In the genomic region with DNA sequence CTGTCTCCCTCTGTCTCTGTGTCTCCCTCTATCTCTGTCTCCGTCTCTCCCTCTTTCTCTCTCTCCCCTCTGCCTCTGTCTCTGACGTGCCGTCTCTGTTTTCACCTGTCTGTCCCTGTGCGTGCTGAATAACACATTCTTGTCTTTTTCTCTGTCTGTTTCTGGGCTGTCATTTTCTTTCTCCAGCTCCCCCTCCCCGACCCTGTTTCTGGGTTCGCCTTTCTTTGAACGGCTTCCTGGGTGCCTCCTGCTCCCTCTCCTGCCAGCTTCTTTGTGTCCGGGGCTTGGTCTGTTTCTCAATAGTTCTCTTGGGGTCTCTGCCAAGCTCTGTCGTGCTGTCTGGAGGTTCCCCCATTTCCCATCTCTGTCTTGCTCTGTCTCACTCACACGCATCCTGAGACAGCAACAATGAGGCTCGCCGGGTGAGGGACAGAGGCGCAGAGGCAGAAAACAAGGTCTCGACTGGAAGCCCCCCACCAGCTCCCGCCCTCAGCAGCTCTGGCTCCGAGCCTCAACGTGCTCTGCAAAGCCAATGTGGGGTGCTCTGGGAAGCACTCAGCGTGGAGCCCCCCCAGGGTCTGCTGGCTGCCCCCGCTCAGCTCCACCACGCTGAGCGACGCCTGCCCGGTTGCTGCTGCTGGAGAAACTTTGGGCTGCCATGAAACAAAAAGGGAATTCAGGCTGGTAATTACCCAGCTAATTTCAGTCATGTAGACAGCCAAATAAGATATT, we compare ENCODE assay signal across 22 cellular contexts. TPM values are rescaled to one million over a fixed set of nuclear protein-coding genes. Genes with fewer than 3 reads are reported as not detected.
DNase-seq lines count a peak whose midpoint lies in the region; ATAC-seq and TF ChIP-seq lines count a peak whose summit lies in the region.
"Had no signal": no experiment of that assay in that cellular context is flagged by ENCODE, and none has a peak within 500 bp of the region (broad histone marks: within the 10 kb centered on the region; RNA-seq: fewer than 3 reads in every experiment).

No MANE protein-coding gene starts in this region.

- H4K20me1 ChIP-seq in BLaER1 (peaks cover 39% of the 10 kb centered on the region), osteoblast (ENCODE audit: insufficient read depth, low read length) (no peaks in the 10 kb centered on the region), smooth muscle cell (ENCODE audit: low read depth) (no peaks in the 10 kb centered on the region)

- no peak overlapping the region for H3K27ac Mint-ChIP-seq in glutamatergic neuron (ENCODE audit: unreplicated experiment)
- H3K27ac Mint-ChIP-seq: CD14-positive monocyte had no signal

- no peak for ATAC-seq in GM21528 (IDR thresholded peaks at IDR 0.05; ENCODE audit: low FRiP score, unreplicated experiment)
- no peak for ATAC-seq in GM18519 (IDR thresholded peaks at IDR 0.05; ENCODE audit: low FRiP score, unreplicated experiment)
- ATAC-seq: HCT116 had no signal

- peaks cover 8% of the 10 kb centered on the region for H3K36me3 Mint-ChIP-seq in glutamatergic neuron (ENCODE audit: unreplicated experiment)
- H3K36me3 Mint-ChIP-seq: CD14-positive monocyte had no signal

- H2AFZ ChIP-seq in osteoblast (ENCODE audit: low read length) = no peak overlapping the region
- H2AFZ ChIP-seq in smooth muscle cell (ENCODE audit: low read depth) = no peak overlapping the region

- H3K4me3 ChIP-seq in BLaER1 = no peak overlapping the region
- peak overlapping the region; percentile 23 for H3K4me3 ChIP-seq in SJCRH30
- H3K4me3 ChIP-seq in osteoblast (ENCODE audit: insufficient read depth, low read length) = no peak overlapping the region
- no peak overlapping the region for H3K4me3 ChIP-seq in smooth muscle cell

- peaks cover 5% of the 10 kb centered on the region for H3K4me1 Mint-ChIP-seq in glutamatergic neuron (ENCODE audit: low read depth, unreplicated experiment)
- H3K4me1 Mint-ChIP-seq: CD14-positive monocyte had no signal

- H3K4me1 ChIP-seq in BLaER1 (peaks cover 31% of the 10 kb centered on the region), SJCRH30 (peaks cover 9% of the 10 kb centered on the region; the same call in 1 of the 2 replicates), osteoblast (ENCODE audit: insufficient read depth, low read length) (no peaks in the 10 kb centered on the region), smooth muscle cell (ENCODE audit: low read depth) (no peaks in the 10 kb centered on the region)

- DNase-seq in SJCRH30 = no peak
- no peak for DNase-seq in glutamatergic neuron
- peak; percentile 89 for DNase-seq in osteoblast (ENCODE audit: insufficient read length, low spot score, missing footprints)
- no peak for DNase-seq in smooth muscle cell (lab: John Stamatoyannopoulos, UW; ENCODE audit: unreplicated experiment)
- DNase-seq: GOT3; IMR-90; Karpas-422; MV-4-11; NCI-H1105 treated with DMSO at 0.1 percent for 48 hours; NCI-H2029 treated with DMSO at 0.1 percent for 48 hours; NCI-H226; NCI-H524; NCI-H774; NK-92 treated with Interleukin-12 subunit alpha and Interleukin-12 subunit beta, amount 100 ng/mL, for 24 hours had no signal

- H3K36me3 ChIP-seq in BLaER1 (no peaks in the 10 kb centered on the region), SJCRH30 (no peaks in the 10 kb centered on the region), osteoblast (ENCODE audit: insufficient read depth, low read length) (no peaks in the 10 kb centered on the region), smooth muscle cell (ENCODE audit: low read depth) (no peaks in the 10 kb centered on the region)

- no peaks in the 10 kb centered on the region for H3F3A ChIP-seq in smooth muscle cell (ENCODE audit: low read depth)

- H3K27me3 ChIP-seq in BLaER1 (peaks cover 64% of the 10 kb centered on the region), SJCRH30 (peaks cover 5% of the 10 kb centered on the region), osteoblast (ENCODE audit: insufficient read depth, low read length) (peaks cover 51% of the 10 kb centered on the region), smooth muscle cell (ENCODE audit: low read depth) (peaks cover 71% of the 10 kb centered on the region)

- peak overlapping the region; percentile 78 for H3K4me2 ChIP-seq in BLaER1
- no peak overlapping the region for H3K4me2 ChIP-seq in osteoblast (ENCODE audit: insufficient read depth, low read length)
- H3K4me2 ChIP-seq in smooth muscle cell = no peak overlapping the region

- H3K9me3 ChIP-seq in BLaER1 (no peaks in the 10 kb centered on the region), SJCRH30 (replicated peaks) (no peaks in the 10 kb centered on the region), osteoblast (ENCODE audit: low read depth, low read length) (peaks cover 3% of the 10 kb centered on the region), smooth muscle cell (replicated peaks; ENCODE audit: low read depth) (no peaks in the 10 kb centered on the region)

- no peak overlapping the region for H3K9ac ChIP-seq in BLaER1
- H3K9ac ChIP-seq in smooth muscle cell (ENCODE audit: low read depth) = no peak overlapping the region

- H3K27ac ChIP-seq in BLaER1 = no peak overlapping the region
- H3K27ac ChIP-seq in SJCRH30 = no peak overlapping the region
- H3K27ac ChIP-seq in osteoblast (ENCODE audit: low read depth, low read length) = no peak overlapping the region
- H3K27ac ChIP-seq in smooth muscle cell (ENCODE audit: low read depth) = no peak overlapping the region
- H3K27ac ChIP-seq: RWPE1 had no signal

- H3K4me3 Mint-ChIP-seq in glutamatergic neuron (ENCODE audit: unreplicated experiment) = peak overlapping the region; percentile 47

- 81% methylated on average over 23 of the region's 23 CpGs for WGBS in smooth muscle cell (ENCODE audit: low lambda C conversion rate)

- no peaks in the 10 kb centered on the region for H3K79me2 ChIP-seq in osteoblast (ENCODE audit: insufficient read depth, low read length)
- no peaks in the 10 kb centered on the region for H3K79me2 ChIP-seq in smooth muscle cell (ENCODE audit: low read depth)

- peaks cover 14% of the 10 kb centered on the region for H3K27me3 Mint-ChIP-seq in glutamatergic neuron (ENCODE audit: unreplicated experiment)

- peaks cover 9% of the 10 kb centered on the region for H3K9me3 Mint-ChIP-seq in glutamatergic neuron (ENCODE audit: unreplicated experiment)

- TF ChIP-seq CTCF in glutamatergic neuron (IDR thresholded peaks at IDR 0.05; ENCODE audit: partially characterized antibody, unreplicated experiment) (no peak), osteoblast (IDR thresholded peaks at IDR 0.05; ENCODE audit: extremely low read depth, low read depth, low read length) (no peak), smooth muscle cell (IDR thresholded peaks at IDR 0.05; ENCODE audit: borderline replicate concordance, insufficient read depth, poor library complexity, severe bottlenecking) (no peak)

RNA-seq across cellular contexts. Expression of gene CPLX1, which starts 3.4 kb away (rescaled TPM):
- 0.28 and 0.59 TPM in 2 replicates for total RNA-seq in SJCRH30 (2014; rRNA removed; shearing (Covaris generic))
- total RNA-seq in glutamatergic neuron (ENCODE audit: unreplicated experiment) (115 TPM), osteoblast (not detected in 2 replicates), smooth muscle cell (0.58 TPM in 1 of 2 replicates, not detected in the other)
- not detected in 2 replicates for polyA plus RNA-seq in smooth muscle cell
- total RNA-seq: Daoy, IMR-90, M059J had no signal
- polyA plus RNA-seq: CD14-positive monocyte had no signal

Comparison
In these comparisons a context has a peak if more than half of its experiments do, and no peak if none do; other contexts are left out.
1. RNA of gene CPLX1, which starts 3.4 kb away (total RNA-seq): 115 TPM in glutamatergic neuron (single experiment); 0.28 to 0.59 TPM in SJCRH30, not detected in osteoblast and 0.58 TPM in smooth muscle cell; every median in the first group is over 10 times any median in the second.